ENCODE assay signal across 26 cellular contexts in genomic region chr4:3407930-3408792, GRCh38. TPM values are rescaled to one million over a fixed set of nuclear protein-coding genes. Genes with fewer than 3 reads are reported as not detected.
DNase-seq lines count a peak whose midpoint lies in the region; FAIRE-seq and TF ChIP-seq lines count a peak whose summit lies in the region.
"Had no signal": no experiment of that assay in that cellular context is flagged by ENCODE, and none has a peak within 500 bp of the region (broad histone marks: within the 10 kb centered on the region; RNA-seq: fewer than 3 reads in every experiment).

No MANE protein-coding gene starts in this region.

- H3K27me3 ChIP-seq in H9 (ENCODE audit: insufficient read depth, low read length) (no peaks in the 10 kb centered on the region), adrenal gland (no peaks in the 10 kb centered on the region), liver (ENCODE audit: control insufficient read depth in 4 of 4, insufficient read depth in 4 of 4, low read length in 3 of 4) (no peaks in the 10 kb centered on the region), mesenchymal stem cell (ENCODE audit: control insufficient read depth in 1 of 2, insufficient read depth in 1 of 2, low read length in 2 of 2) (no peaks in the 10 kb centered on the region)
- H3K27me3 ChIP-seq: transverse colon had no signal

- H3K79me2 ChIP-seq in H9 (ENCODE audit: insufficient read depth, low read length) = no peaks in the 10 kb centered on the region

- H3K9ac ChIP-seq in H9 (ENCODE audit: extremely low read depth, insufficient read length, low read length) = no peak overlapping the region
- peak overlapping the region; percentile 70 to 86 for H3K9ac ChIP-seq in liver (ENCODE audit: low read depth in 1 of 2, low read length in 2 of 2)
- no peak overlapping the region for H3K9ac ChIP-seq in mesenchymal stem cell (ENCODE audit: low read length)

- WGBS in H9 (ENCODE audit: extremely low coverage, insufficient read length, low lambda C conversion rate) = no CpG with 5 or more reads among the region's 26 CpGs
- WGBS in adrenal gland, 4 donors = 58 to 70% (median 64%) methylated on average over 24 to 26 of the region's 26 CpGs
- WGBS in liver = 40% methylated on average over 26 of the region's 26 CpGs
- 85% methylated on average over 26 of the region's 26 CpGs for WGBS in mesenchymal stem cell

- intact Hi-C loops in adrenal gland (cut with DNase I) = no loop called here
- intact Hi-C loops in Calu3 (cut with micrococcal nuclease; ENCODE audit: unreplicated experiment) = no loop called here

- peaks cover 5 to 12% of the 10 kb centered on the region in 2 experiments; a peak in 3 of 4 replicates for H3K4me1 Mint-ChIP-seq in H9
- H3K4me1 Mint-ChIP-seq in Calu3 (ENCODE audit: low read depth, unreplicated experiment) = no peaks in the 10 kb centered on the region

- no peaks in the 10 kb centered on the region for H3K79me1 ChIP-seq in H9 (ENCODE audit: insufficient read depth, low read depth, low read length, poor library complexity, severe bottlenecking)
- H3K79me1 ChIP-seq in mesenchymal stem cell (replicated peaks; ENCODE audit: low read length, poor library complexity, severe bottlenecking) = peaks cover 45% of the 10 kb centered on the region

- FAIRE-seq in HTR-8/SVneo (lab: Jason Lieb, UNC) = no peak
- FAIRE-seq: astrocyte, GM12891 had no signal

- H2AK5ac ChIP-seq in H9 (ENCODE audit: insufficient read length, low read length) = no peak overlapping the region
- H2AK5ac ChIP-seq in mesenchymal stem cell (ENCODE audit: low read length, severe bottlenecking) = no peak overlapping the region

- H3K27ac ChIP-seq in H9 (ENCODE audit: insufficient read length, low read depth, low read length) (no peak overlapping the region), adrenal gland (peak overlapping the region; percentile 18 to 91 (median 64)), liver (ENCODE audit: low read depth in 1 of 2, low read length in 2 of 2) (peak overlapping the region; percentile 95), mesenchymal stem cell (ENCODE audit: low read length, poor library complexity, severe bottlenecking) (no peak overlapping the region)
- H3K27ac ChIP-seq: transverse colon had no signal

- H3K36me3 Mint-ChIP-seq in H9 (ENCODE audit: insufficient read depth in 1 of 3, low read depth in 3 of 3) (peaks cover 9 to 12% (median 11%) of the 10 kb centered on the region in 3 experiments), Calu3 (ENCODE audit: insufficient read depth, unreplicated experiment) (no peaks in the 10 kb centered on the region)

- H2BK5ac ChIP-seq in H9 (ENCODE audit: insufficient read length, low read length) (no peak overlapping the region), mesenchymal stem cell (ENCODE audit: low read depth, low read length, poor library complexity, severe bottlenecking) (no peak overlapping the region)

- peak in 1 of 2 donors; percentile 74 for TF ChIP-seq POLR2A in adrenal gland (IDR thresholded peaks at IDR 0.05)

- no peak overlapping the region for H3K56ac ChIP-seq in H9 (ENCODE audit: insufficient read length, low read depth, low read length)

- H3K14ac ChIP-seq in H9 (ENCODE audit: insufficient read depth, low read length) (no peak overlapping the region), mesenchymal stem cell (ENCODE audit: low read length in 2 of 2) (no peak overlapping the region)

- CTCF ChIA-PET in Calu3 (lab: Charles Lee) = no interaction called here

- H4K8ac ChIP-seq in H9 (replicated peaks; ENCODE audit: insufficient read length, low read depth, low read length) = no peak overlapping the region
- H4K8ac ChIP-seq in mesenchymal stem cell (ENCODE audit: low read length) = no peak overlapping the region

- H4K20me1 ChIP-seq in H9 (ENCODE audit: control insufficient read depth, insufficient read depth, insufficient read length) = no peaks in the 10 kb centered on the region

- H2AFZ ChIP-seq in H9 (ENCODE audit: low read length) (no peak overlapping the region), mesenchymal stem cell (ENCODE audit: low read depth, low read length) (no peak overlapping the region)

- no peak overlapping the region for H3K4me3 ChIP-seq in adrenal gland
- peak overlapping the region; percentile 30 to 50 (median 42) for H3K4me3 ChIP-seq in liver (ENCODE audit: low read depth in 1 of 3, low read length in 3 of 3)
- H3K4me3 ChIP-seq in mesenchymal stem cell (ENCODE audit: insufficient read depth in 1 of 2, low read depth in 1 of 2, low read length in 2 of 2) = no peak overlapping the region
- H3K4me3 ChIP-seq: transverse colon had no signal

- H3K27ac Mint-ChIP-seq in H9 (peak overlapping the region in 1 of 3 experiments; percentile 43; a peak in 2 of 7 replicates), Calu3 (ENCODE audit: unreplicated experiment) (no peak overlapping the region)
- H3K27ac Mint-ChIP-seq: activated CD8-positive, alpha-beta T cell treated with anti-CD3 and anti-CD28 coated beads, Interleukin-2, amount 10 ng/mL, durations not matched to agents 7 days and 5 days; effector memory CD8-positive, alpha-beta T cell had no signal

- no peak overlapping the region for H3T11ph ChIP-seq in H9 (ENCODE audit: low read length)

- no peak overlapping the region for H4K5ac ChIP-seq in H9 (ENCODE audit: insufficient read length, low read depth, low read length)

- TF ChIP-seq RAD21 in liver (IDR thresholded peaks at IDR 0.05) = peak; percentile 55 to 62

- peaks cover 3% of the 10 kb centered on the region for H3K23me2 ChIP-seq in H9 (ENCODE audit: insufficient read length, low read depth, low read length, poor library complexity, severe bottlenecking)

- H3K9me3 ChIP-seq in H9 (ENCODE audit: control insufficient read depth, low read depth, low read length) (peaks cover 8% of the 10 kb centered on the region), adrenal gland (replicated peaks in 1 of 3) (no peaks in the 10 kb centered on the region), liver (ENCODE audit: control insufficient read depth in 4 of 4, low read length in 3 of 4) (no peaks in the 10 kb centered on the region), mesenchymal stem cell (ENCODE audit: control insufficient read depth, low read length) (peaks cover 12% of the 10 kb centered on the region)
- H3K9me3 ChIP-seq: transverse colon had no signal

- H3K27me3 Mint-ChIP-seq in H9 (ENCODE audit: low read depth) (peaks cover 6% of the 10 kb centered on the region), Calu3 (ENCODE audit: unreplicated experiment) (no peaks in the 10 kb centered on the region)
- H3K27me3 Mint-ChIP-seq: effector memory CD8-positive, alpha-beta T cell had no signal

- H4K91ac ChIP-seq in H9 (ENCODE audit: insufficient read length, low read depth, low read length) (no peak overlapping the region), mesenchymal stem cell (ENCODE audit: low read length) (no peak overlapping the region)

- no peak overlapping the region for H2BK15ac ChIP-seq in H9 (ENCODE audit: low read depth, low read length)
- no peak overlapping the region for H2BK15ac ChIP-seq in mesenchymal stem cell (ENCODE audit: low read depth, poor library complexity, severe bottlenecking)

- no peak overlapping the region for H2BK120ac ChIP-seq in H9 (ENCODE audit: low read depth, low read length, poor library complexity, severe bottlenecking)
- H2BK120ac ChIP-seq in mesenchymal stem cell (ENCODE audit: low read depth, low read length) = no peak overlapping the region

- H3K4ac ChIP-seq in H9 (ENCODE audit: low read depth, low read length) (no peak overlapping the region), mesenchymal stem cell (ENCODE audit: low read depth in 1 of 2, low read length in 2 of 2) (no peak overlapping the region)

- H3K4me3 Mint-ChIP-seq in H9 (no peak overlapping the region), Calu3 (ENCODE audit: low read depth, unreplicated experiment) (no peak overlapping the region)
- H3K4me3 Mint-ChIP-seq: activated CD8-positive, alpha-beta T cell treated with anti-CD3 and anti-CD28 coated beads, Interleukin-2, amount 10 ng/mL, durations not matched to agents 7 days and 5 days; effector memory CD8-positive, alpha-beta T cell had no signal

- H3K4me2 ChIP-seq in H9 (ENCODE audit: insufficient read depth, insufficient read length, low read length) = no peak overlapping the region
- no peak overlapping the region for H3K4me2 ChIP-seq in mesenchymal stem cell (ENCODE audit: low read length, poor library complexity, severe bottlenecking)

- peak; percentile 20 for DNase-seq in H9
- DNase-seq in adrenal gland = peak; percentile 75 to 95 (median 94)
- DNase-seq in retina = peak; percentile 32
- no peak for DNase-seq in stimulated activated CD4-positive, alpha-beta T cell treated with anti-CD3 and anti-CD28 coated beads, Interleukin-2, amount 100 ng/mL, for 24 hours
- DNase-seq in HTR-8/SVneo (ENCODE audit: insufficient read length, low spot score) = no peak
- DNase-seq in Calu3 = no peak
- DNase-seq in mesenchymal stem cell = no peak
- DNase-seq: activated CD8-positive, alpha-beta T cell treated with anti-CD3 and anti-CD28 coated beads, Interleukin-2, amount 10 ng/mL, durations not matched to agents 7 days and 5 days; activated naive CD4-positive, alpha-beta T cell treated with Interleukin-2 at 50 U/mL for 16 hours; activated T-cell treated with anti-CD3 and anti-CD28 coated beads, Interleukin-2, amount 50 U/mL, for 1 hour; DMS79 treated with DMSO at 0.1 percent for 48 hours; effector memory CD8-positive, alpha-beta T cell; KBM-7; MV-4-11; NCI-H1694 treated with DMSO at 0.1 percent for 48 hours; NCI-H2227 treated with DMSO at 0.1 percent for 48 hours; NCI-H774; PC-3; stimulated activated naive CD8-positive, alpha-beta T cell treated with anti-CD3 and anti-CD28 coated beads, Interleukin-15, Interleukin-2, amounts not matched to agents 100 U/mL and 50 U/mL, for 24 hours had no signal

- peaks cover 10 to 13% of the 10 kb centered on the region in 2 experiments for H3K9me3 Mint-ChIP-seq in H9
- peaks cover 3% of the 10 kb centered on the region for H3K9me3 Mint-ChIP-seq in Calu3 (ENCODE audit: low read depth, unreplicated experiment)
- H3K9me3 Mint-ChIP-seq: effector memory CD8-positive, alpha-beta T cell had no signal

- H3K23ac ChIP-seq in H9 (ENCODE audit: insufficient read length, low read depth, low read length) (no peak overlapping the region), mesenchymal stem cell (ENCODE audit: low read length in 2 of 2) (no peak overlapping the region)

- H3K4me1 ChIP-seq in H9 (ENCODE audit: insufficient read depth, low read length) = no peaks in the 10 kb centered on the region
- peaks cover 17 to 23% of the 10 kb centered on the region in 2 donors for H3K4me1 ChIP-seq in adrenal gland (replicated peaks in 1 of 2)
- peaks cover 18 to 47% (median 39%) of the 10 kb centered on the region in 4 donors for H3K4me1 ChIP-seq in liver (ENCODE audit: control insufficient read depth in 4 of 4, insufficient read depth in 4 of 4, low read length in 3 of 4)
- peaks cover 19% of the 10 kb centered on the region for H3K4me1 ChIP-seq in mesenchymal stem cell (ENCODE audit: control insufficient read depth, insufficient read depth, low read depth, low read length)
- H3K4me1 ChIP-seq: transverse colon had no signal

- BruUV-seq in Calu3 (replicated peaks; lab: Mats Ljungman, UMichigan) = no TSS peak

- H2BK12ac ChIP-seq in H9 (ENCODE audit: insufficient read length, low read depth, low read length) (no peak overlapping the region), mesenchymal stem cell (ENCODE audit: low read length in 2 of 2) (no peak overlapping the region)

- H3K36me3 ChIP-seq in adrenal gland (replicated peaks in 1 of 2) (no peaks in the 10 kb centered on the region), liver (ENCODE audit: control insufficient read depth in 4 of 4, insufficient read depth in 3 of 4, low read depth in 1 of 4, low read length in 3 of 4) (no peaks in the 10 kb centered on the region), mesenchymal stem cell (ENCODE audit: control insufficient read depth in 1 of 2, insufficient read depth in 2 of 2, low read depth in 1 of 2, low read length in 2 of 2) (peaks cover 0 to 17% of the 10 kb centered on the region in 2 experiments)
- H3K36me3 ChIP-seq: transverse colon had no signal

- H3K18ac ChIP-seq in H9 (ENCODE audit: insufficient read length, low read depth, low read length) (no peak overlapping the region), mesenchymal stem cell (ENCODE audit: low read depth in 1 of 2, low read length in 2 of 2) (no peak overlapping the region)

- no peak overlapping the region for H2BK20ac ChIP-seq in H9 (ENCODE audit: low read depth, low read length, poor library complexity, severe bottlenecking)

- no peak for TF ChIP-seq CTCF in H9 (conservative IDR thresholded peaks at IDR 0.05)
- no peak for TF ChIP-seq CTCF in adrenal gland (IDR thresholded peaks at IDR 0.05)
- no peak for TF ChIP-seq CTCF in liver (IDR thresholded peaks at IDR 0.05; ENCODE audit: low read depth, low read length, missing input control)
- TF ChIP-seq CTCF in Calu3 (IDR thresholded peaks at IDR 0.05; ENCODE audit: unreplicated experiment) = no peak

RNA-seq across cellular contexts. Expression of gene HGFAC, which starts 33.6 kb away (rescaled TPM):
- total RNA-seq in H9 (2021) = 0.33 and 0.37 TPM in 2 replicates
- under 1 TPM in 4 of 8 donors, not detected in 4; 0.12 to 0.51 (median 0.18) TPM for total RNA-seq in adrenal gland
- under 1 TPM in 2 of 3 donors, not detected in 1; 0.64 to 0.84 TPM for polyA plus RNA-seq in adrenal gland
- total RNA-seq in liver = 10 to 100 TPM; 23.3 to 65.0 TPM
- polyA plus RNA-seq in liver = 100 to 1,000 TPM; 100 to 133 TPM
- not detected in 2 replicates for total RNA-seq in Calu3 (2022)
- 0.10 TPM for polyA plus RNA-seq in mesenchymal stem cell (2013, experiment 1 of 2)
- 0.01 TPM for polyA plus RNA-seq in mesenchymal stem cell (2013, experiment 2 of 2)
- total RNA-seq: activated CD8-positive, alpha-beta T cell treated with anti-CD3 and anti-CD28 coated beads, Interleukin-2, amount 10 ng/mL, durations not matched to agents 7 days and 5 days; SK-MEL-5; T-helper 2 cell treated with Interferon-gamma antibody and Interleukin-4, amounts not matched to agents 100 ng/mL and 5 ng/mL, for 36 hours; transverse colon had no signal

RNA-seq across cellular contexts. Expression of gene DOK7, which starts 54.9 kb away (rescaled TPM):
- total RNA-seq in H9 (2021) (0.26 TPM in 1 of 2 replicates, not detected in the other), adrenal gland (1 to 10 TPM in 6 of 8 donors, under 1 TPM in 2; 0.18 to 4.2 (median 1.4) TPM), liver (under 1 TPM; 0.23 to 0.84 TPM), Calu3 (2022) (2.7 and 3.3 TPM in 2 replicates)
- polyA plus RNA-seq in adrenal gland (1 to 10 TPM in 1 of 3 donors, under 1 TPM in 1, not detected in 1; 0.98 to 3.1 TPM), liver (under 1 TPM; 0.13 to 0.69 TPM)
- polyA plus RNA-seq in mesenchymal stem cell (2013, experiment 1 of 2) = not detected
- polyA plus RNA-seq in mesenchymal stem cell (2013, experiment 2 of 2) = not detected
- total RNA-seq: activated CD8-positive, alpha-beta T cell treated with anti-CD3 and anti-CD28 coated beads, Interleukin-2, amount 10 ng/mL, durations not matched to agents 7 days and 5 days; astrocyte; glomerular endothelial cell; SK-MEL-5; T-helper 2 cell treated with Interferon-gamma antibody and Interleukin-4, amounts not matched to agents 100 ng/mL and 5 ng/mL, for 36 hours had no signal

Comparison
In these comparisons a context has a peak if more than half of its experiments do, and no peak if none do; other contexts are left out.
1. DNase-seq: peak in H9 (single experiment), adrenal gland (7 of 7) and retina (single experiment); none in stimulated activated CD4-positive, alpha-beta T cell treated with anti-CD3 and anti-CD28 coated beads, Interleukin-2, amount 100 ng/mL, for 24 hours (0 of 2), HTR-8/SVneo (single experiment), Calu3 (single experiment) and mesenchymal stem cell (single experiment).
2. H3K27ac ChIP-seq: peak in adrenal gland (5 of 5) and liver (2 of 2); none in H9 (single experiment) and mesenchymal stem cell (single experiment).
3. H3K9ac ChIP-seq: peak in liver (2 of 2); none in H9 (single experiment) and mesenchymal stem cell (single experiment).
4. H3K4me3 ChIP-seq: peak in liver (3 of 3); none in adrenal gland (0 of 4) and mesenchymal stem cell (0 of 2).
5. RNA of gene HGFAC, which starts 33.6 kb away (total RNA-seq): 23.3 to 65.0 TPM in liver; 0.33 to 0.37 TPM in H9, 0.12 to 0.51 TPM in adrenal gland and not detected in Calu3; every median in the first group is over 10 times any median in the second.